ENCODE assay signal across 8 cellular contexts in the genomic region with DNA sequence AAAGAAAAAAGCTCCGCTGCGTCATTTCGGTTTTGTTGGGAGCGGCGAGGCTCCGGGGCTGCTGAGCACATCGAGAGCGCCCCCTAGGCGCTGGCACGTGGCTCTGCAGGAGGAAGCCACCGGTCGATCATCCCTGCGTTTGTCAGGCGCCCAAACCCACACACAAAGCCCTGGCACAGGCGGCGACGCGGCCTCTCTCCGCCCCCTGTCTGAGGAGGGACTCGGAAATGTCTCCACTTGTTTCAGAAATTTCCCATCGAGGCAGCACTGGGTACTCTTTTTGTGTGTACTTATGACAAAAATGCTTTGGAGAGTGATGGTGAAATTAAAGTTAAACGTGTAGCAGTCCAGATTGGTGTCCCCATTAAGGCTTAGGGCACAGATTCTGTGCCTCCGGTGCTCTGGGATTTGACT.
DNase-seq lines count a peak whose midpoint lies in the region; ATAC-seq and TF ChIP-seq lines count a peak whose summit lies in the region.

No MANE protein-coding gene starts in this region.

- peaks cover 11% of the 10 kb centered on the region for H3K27me3 Mint-ChIP-seq in activated CD8-positive, alpha-beta memory T cell treated with anti-CD3 and anti-CD28 coated beads, Interleukin-2, amount 10 ng/mL, durations not matched to agents 7 days and 5 days

- no peaks in the 10 kb centered on the region for H3K4me1 Mint-ChIP-seq in activated CD8-positive, alpha-beta memory T cell treated with anti-CD3 and anti-CD28 coated beads, Interleukin-2, amount 10 ng/mL, durations not matched to agents 7 days and 5 days

- DNase-seq in AG08396 (ENCODE audit: low spot score) (peak; percentile 55), NCI-H460 (ENCODE audit: extremely low read depth, low read depth) (peak; percentile 59), pons (ENCODE audit: low spot score) (peak; percentile 47), epidermal melanocyte (ENCODE audit: insufficient read length, low spot score) (no peak)
- peak; percentile 48 for DNase-seq in activated CD8-positive, alpha-beta memory T cell treated with anti-CD3 and anti-CD28 coated beads, Interleukin-2, amount 10 ng/mL, durations not matched to agents 7 days and 5 days

- peak; percentile 70 for ATAC-seq in GM18508 (IDR thresholded peaks at IDR 0.05; ENCODE audit: insufficient read depth, unreplicated experiment)
- ATAC-seq in HG03280 (IDR thresholded peaks at IDR 0.05; ENCODE audit: unreplicated experiment): peak; percentile 59
- ATAC-seq in activated CD8-positive, alpha-beta memory T cell treated with anti-CD3 and anti-CD28 coated beads, Interleukin-2, amount 10 ng/mL, durations not matched to agents 7 days and 5 days: peak; percentile 45
- peak; percentile 46 for ATAC-seq in gastroesophageal sphincter

- no peak overlapping the region for H3K4me3 ChIP-seq in gastroesophageal sphincter

- no peak for TF ChIP-seq POLR2A in gastroesophageal sphincter (IDR thresholded peaks at IDR 0.05)

- no peak overlapping the region for H3K27ac ChIP-seq in gastroesophageal sphincter

- H3K36me3 ChIP-seq in gastroesophageal sphincter: no peaks in the 10 kb centered on the region

- H3K4me3 Mint-ChIP-seq in activated CD8-positive, alpha-beta memory T cell treated with anti-CD3 and anti-CD28 coated beads, Interleukin-2, amount 10 ng/mL, durations not matched to agents 7 days and 5 days: no peak overlapping the region

- 0 to 2% methylated on average over 13 to 14 of the region's 23 CpGs for WGBS in gastroesophageal sphincter (ENCODE audit: low coverage in 1 of 2), 2 donors

- H3K4me1 ChIP-seq in gastroesophageal sphincter: peaks cover 0 to 10% (median 0%) of the 10 kb centered on the region in 3 donors

- H3K9me3 Mint-ChIP-seq in activated CD8-positive, alpha-beta memory T cell treated with anti-CD3 and anti-CD28 coated beads, Interleukin-2, amount 10 ng/mL, durations not matched to agents 7 days and 5 days (ENCODE audit: low read depth): no peaks in the 10 kb centered on the region

- no peaks in the 10 kb centered on the region for H3K9me3 ChIP-seq in gastroesophageal sphincter

- no peak for TF ChIP-seq EP300 in gastroesophageal sphincter (IDR thresholded peaks at IDR 0.05)

- peaks cover 25% of the 10 kb centered on the region for H3K27me3 ChIP-seq in gastroesophageal sphincter

- no peaks in the 10 kb centered on the region for H3K36me3 Mint-ChIP-seq in activated CD8-positive, alpha-beta memory T cell treated with anti-CD3 and anti-CD28 coated beads, Interleukin-2, amount 10 ng/mL, durations not matched to agents 7 days and 5 days

- CTCF ChIA-PET in activated CD8-positive, alpha-beta memory T cell treated with anti-CD3 and anti-CD28 coated beads, Interleukin-2, amount 10 ng/mL, durations not matched to agents 7 days and 5 days (lab: Charles Lee): no interaction called here

- peak; percentile 28 to 77 (median 42) for TF ChIP-seq CTCF in gastroesophageal sphincter (IDR thresholded peaks at IDR 0.05)

- H3K27ac Mint-ChIP-seq in activated CD8-positive, alpha-beta memory T cell treated with anti-CD3 and anti-CD28 coated beads, Interleukin-2, amount 10 ng/mL, durations not matched to agents 7 days and 5 days: no peak overlapping the region
